ENCODE assay signal across 24 cellular contexts in the genomic region with DNA sequence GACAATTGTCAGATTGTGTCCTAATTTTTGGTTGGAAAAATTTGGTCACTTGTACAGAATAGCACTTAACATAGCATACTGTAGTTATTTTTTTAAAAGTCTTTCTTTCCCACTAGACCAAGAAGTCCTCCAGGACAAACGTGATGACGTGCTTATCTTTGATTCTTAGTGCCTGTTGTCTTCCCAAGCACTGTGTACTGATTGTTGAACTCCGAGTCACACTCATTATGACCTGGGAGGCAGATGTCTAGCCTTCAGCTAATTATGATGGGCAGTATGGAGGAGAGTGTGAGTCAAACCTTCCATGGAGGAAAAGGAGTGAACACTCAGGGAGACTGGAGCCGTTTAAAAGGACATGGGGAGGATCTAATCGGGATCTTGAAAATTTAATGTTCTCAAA.
DNase-seq lines count a peak whose midpoint lies in the region; ATAC-seq and TF ChIP-seq lines count a peak whose summit lies in the region.
"Had no signal": no experiment of that assay in that cellular context is flagged by ENCODE, and none has a peak within 500 bp of the region (broad histone marks: within the 10 kb centered on the region; RNA-seq: fewer than 3 reads in every experiment).

No MANE protein-coding gene starts in this region.

- intact Hi-C loops in esophagus squamous epithelium (cut with DNase I) (no loop called here), left lung (cut with DNase I) (no loop called here), transverse colon (cut with DNase I; ENCODE audit: low total_unique reads) (no loop called here)

- ATAC-seq in left lung (peak; percentile 59), esophagus mucosa (no peak)
- ATAC-seq: activated CD4-positive, alpha-beta T cell treated with anti-CD3 and anti-CD28 coated beads for 36 hours; activated T-helper 17 cell treated with anti-CD3 and anti-CD28 coated beads, Interleukin-2, amount 50 U/mL, for 72 hours had no signal

- TF ChIP-seq CTCF in esophagus squamous epithelium (IDR thresholded peaks at IDR 0.05) (no peak), left lung (IDR thresholded peaks at IDR 0.05) (no peak), transverse colon (IDR thresholded peaks at IDR 0.05) (no peak)

- no peak for TF ChIP-seq EP300 in transverse colon (IDR thresholded peaks at IDR 0.05; ENCODE audit: low read depth)

- H3K4me1 ChIP-seq in esophagus squamous epithelium (peaks cover 0 to 19% (median 0%) of the 10 kb centered on the region in 3 donors), left lung (peaks cover 0 to 7% of the 10 kb centered on the region in 2 donors), transverse colon (peaks cover 0 to 3% (median 0%) of the 10 kb centered on the region in 4 donors)
- H3K4me1 ChIP-seq: HAP-1, parathyroid adenoma had no signal

- H3K9me3 ChIP-seq in esophagus squamous epithelium (no peaks in the 10 kb centered on the region), left lung (peaks cover 0 to 2% of the 10 kb centered on the region in 2 donors), transverse colon (peaks cover 0 to 3% of the 10 kb centered on the region in 2 donors)
- H3K9me3 ChIP-seq: HAP-1 had no signal

- TF ChIP-seq POLR2A in esophagus squamous epithelium (IDR thresholded peaks at IDR 0.05) (no peak), transverse colon (IDR thresholded peaks at IDR 0.05) (no peak)

- 43 to 49% methylated on average over 5 of the region's 5 CpGs for WGBS in esophagus squamous epithelium, 2 donors
- 44 to 61% methylated on average over 5 of the region's 5 CpGs for WGBS in transverse colon (ENCODE audit: low coverage in 1 of 2), 2 donors

- no peaks in the 10 kb centered on the region for H3K27me3 ChIP-seq in esophagus squamous epithelium
- H3K27me3 ChIP-seq in left lung: no peaks in the 10 kb centered on the region
- no peaks in the 10 kb centered on the region for H3K27me3 ChIP-seq in transverse colon

- in situ Hi-C loops in transverse colon (cut with MboI; ENCODE audit: low pct_ligation_motif_present in 1 of 4, low pct_unique_long_range_greater_than_20kb in 1 of 4, low sequenced_read_pairs in 3 of 4): no loop called here

- peak overlapping the region in 3 of 4 donors; percentile 18 to 55 (median 27) for H3K27ac ChIP-seq in esophagus squamous epithelium
- H3K27ac ChIP-seq in left lung: peak overlapping the region in 1 of 2 donors; percentile 65
- H3K27ac ChIP-seq in transverse colon: peak overlapping the region in 3 of 4 donors; percentile 1 to 55 (median 11)
- H3K27ac ChIP-seq: HL-60, parathyroid adenoma had no signal

- H3K4me3 ChIP-seq in esophagus squamous epithelium (no peak overlapping the region), left lung (no peak overlapping the region), transverse colon (no peak overlapping the region)
- H3K4me3 ChIP-seq: HAP-1, lung had no signal

- DNase-seq in NCI-H226 (peak; percentile 28), esophagus squamous epithelium (lab: John Stamatoyannopoulos, UW) (no peak), left lung (no peak), transverse colon (no peak), dermis blood vessel endothelial cell (no peak), NAMALWA (ENCODE audit: low spot score) (no peak)
- DNase-seq: activated CD4-positive, alpha-beta T cell treated with anti-CD3 and anti-CD28 coated beads for 36 hours; activated naive CD8-positive, alpha-beta T cell treated with anti-CD3 and anti-CD28 coated beads, Interleukin-2, amount 10 ng/mL, durations not matched to agents 7 days and 5 days; caudate nucleus; CD8-positive, alpha-beta memory T cell; glutamatergic neuron; MM.1S; naive B cell; NCI-H2029; NK-92 treated with Interleukin-12 subunit alpha and Interleukin-12 subunit beta, amount 100 ng/mL, for 24 hours; small intestine; stimulated activated CD4-positive, alpha-beta T cell treated with anti-CD3 and anti-CD28 coated beads, Interleukin-4, amount 100 ng/mL, for 4 hours; SW 1271 had no signal

- H3K36me3 ChIP-seq in esophagus squamous epithelium (no peaks in the 10 kb centered on the region), left lung (no peaks in the 10 kb centered on the region), transverse colon (no peaks in the 10 kb centered on the region)
- H3K36me3 ChIP-seq: HAP-1 had no signal
